In genomic region chr9:34956648-34957047, GRCh38 we compare ENCODE assay signal across 23 cellular contexts. TPM values are rescaled to one million over a fixed set of nuclear protein-coding genes. Genes with fewer than 3 reads are reported as not detected.
A peak's percentile ranks its signal among the peaks of the same experiment; 100 is the strongest.
DNase-seq lines count a peak whose midpoint lies in the region; ATAC-seq and TF ChIP-seq lines count a peak whose summit lies in the region.
"Had no signal": no experiment of that assay in that cellular context is flagged by ENCODE, and none has a peak within 500 bp of the region (broad histone marks: within the 10 kb centered on the region; RNA-seq: fewer than 3 reads in every experiment).

No MANE protein-coding gene starts in this region.

- H4K20me1 ChIP-seq in Karpas-422 (ENCODE audit: insufficient read depth, low read depth, low read length): no peaks in the 10 kb centered on the region

- no peaks in the 10 kb centered on the region for H3K79me2 ChIP-seq in Karpas-422 (ENCODE audit: low read length)

- peaks cover 28% of the 10 kb centered on the region for H3K27me3 Mint-ChIP-seq in activated naive CD4-positive, alpha-beta T cell treated with anti-CD3 and anti-CD28 coated beads, Interleukin-2, amount 50 U/mL, for 24 hours
- H3K27me3 Mint-ChIP-seq in activated naive CD4-positive, alpha-beta T cell treated with anti-CD3 and anti-CD28 coated beads for 36 hours (ENCODE audit: low read depth): peaks cover 41% of the 10 kb centered on the region

- H2AFZ ChIP-seq in Karpas-422 (ENCODE audit: low read length): no peak overlapping the region

- no peak for TF ChIP-seq POLR2A in testis (IDR thresholded peaks at IDR 0.05)

- no peaks in the 10 kb centered on the region for H3K36me3 Mint-ChIP-seq in activated naive CD4-positive, alpha-beta T cell treated with anti-CD3 and anti-CD28 coated beads, Interleukin-2, amount 50 U/mL, for 24 hours
- H3K36me3 Mint-ChIP-seq in activated naive CD4-positive, alpha-beta T cell treated with anti-CD3 and anti-CD28 coated beads for 36 hours (ENCODE audit: low read depth): no peaks in the 10 kb centered on the region
- H3K36me3 Mint-ChIP-seq: activated CD8-positive, alpha-beta memory T cell treated with anti-CD3 and anti-CD28 coated beads, Interleukin-2, amount 10 ng/mL, durations not matched to agents 7 days and 5 days; CD14-positive monocyte had no signal

- DNase-seq in activated naive CD4-positive, alpha-beta T cell treated with anti-CD3 and anti-CD28 coated beads for 36 hours: no peak
- DNase-seq in NOMO-1 treated with dmso at 0.1 percent for 144 hours (lab: John Stamatoyannopoulos, UW; ENCODE audit: unreplicated experiment) (peak; percentile 13), testis (no peak), amygdala (lab: John Stamatoyannopoulos, UW) (no peak), Karpas-422 (no peak)
- DNase-seq: activated CD8-positive, alpha-beta memory T cell treated with anti-CD3 and anti-CD28 coated beads, Interleukin-2, amount 10 ng/mL, durations not matched to agents 7 days and 5 days; activated gamma-delta T cell; body of pancreas; gastrocnemius medialis; GOT3; left colon; NCI-H187 treated with DMSO at 0.1 percent for 48 hours; NCI-H446; Right ventricle myocardium superior; stimulated activated naive CD4-positive, alpha-beta T cell treated with Interleukin-2 at 50 U/mL for 16 hours had no signal

- H3K27me3 ChIP-seq in testis (no peaks in the 10 kb centered on the region), Karpas-422 (ENCODE audit: low read length) (no peaks in the 10 kb centered on the region)
- H3K27me3 ChIP-seq: body of pancreas had no signal

- peak overlapping the region; percentile 27 for H3K4me3 Mint-ChIP-seq in activated naive CD4-positive, alpha-beta T cell treated with anti-CD3 and anti-CD28 coated beads, Interleukin-2, amount 50 U/mL, for 24 hours
- H3K4me3 Mint-ChIP-seq in activated naive CD4-positive, alpha-beta T cell treated with anti-CD3 and anti-CD28 coated beads for 36 hours: no peak overlapping the region
- H3K4me3 Mint-ChIP-seq: activated CD8-positive, alpha-beta memory T cell treated with anti-CD3 and anti-CD28 coated beads, Interleukin-2, amount 10 ng/mL, durations not matched to agents 7 days and 5 days had no signal

- H3K9me2 ChIP-seq in Karpas-422 (replicated peaks; ENCODE audit: insufficient read depth, low read length): no peaks in the 10 kb centered on the region

- H3K4me1 Mint-ChIP-seq in activated naive CD4-positive, alpha-beta T cell treated with anti-CD3 and anti-CD28 coated beads, Interleukin-2, amount 50 U/mL, for 24 hours: peaks cover 10% of the 10 kb centered on the region
- peaks cover 12% of the 10 kb centered on the region for H3K4me1 Mint-ChIP-seq in activated naive CD4-positive, alpha-beta T cell treated with anti-CD3 and anti-CD28 coated beads for 36 hours (ENCODE audit: low read depth)

- peak overlapping the region; percentile 50 to 79 for H3K27ac ChIP-seq in testis
- H3K27ac ChIP-seq in Karpas-422 (ENCODE audit: low read length): no peak overlapping the region
- H3K27ac ChIP-seq: body of pancreas, gastrocnemius medialis, neutrophil had no signal

- H3K9ac ChIP-seq in Karpas-422 (ENCODE audit: low read length): no peak overlapping the region

- H3K9me3 ChIP-seq in testis (no peaks in the 10 kb centered on the region), Karpas-422 (ENCODE audit: low read length) (no peaks in the 10 kb centered on the region)
- H3K9me3 ChIP-seq: body of pancreas, gastrocnemius medialis, neutrophil had no signal

- H3K4me1 ChIP-seq in testis (peaks cover 20% of the 10 kb centered on the region), Karpas-422 (ENCODE audit: low read length) (peaks cover 3% of the 10 kb centered on the region)
- H3K4me1 ChIP-seq: gastrocnemius medialis had no signal

- WGBS in testis, 2 donors: 66 to 83% methylated on average over 4 of the region's 4 CpGs

- intact Hi-C loops in activated naive CD4-positive, alpha-beta T cell treated with anti-CD3 and anti-CD28 coated beads for 36 hours (cut with micrococcal nuclease): no loop called here
- intact Hi-C loops in testis (cut with DNase I; ENCODE audit: low total_unique reads): no loop called here

- H3K4me3 ChIP-seq in testis (no peak overlapping the region), Karpas-422 (ENCODE audit: low read length) (no peak overlapping the region)
- H3K4me3 ChIP-seq: body of pancreas had no signal

- H3K4me2 ChIP-seq in Karpas-422 (ENCODE audit: low read depth, low read length, poor library complexity, severe bottlenecking): no peak overlapping the region

- no peak overlapping the region for H3K27ac Mint-ChIP-seq in activated naive CD4-positive, alpha-beta T cell treated with anti-CD3 and anti-CD28 coated beads, Interleukin-2, amount 50 U/mL, for 24 hours
- no peak overlapping the region for H3K27ac Mint-ChIP-seq in activated naive CD4-positive, alpha-beta T cell treated with anti-CD3 and anti-CD28 coated beads for 36 hours
- H3K27ac Mint-ChIP-seq: activated CD8-positive, alpha-beta memory T cell treated with anti-CD3 and anti-CD28 coated beads, Interleukin-2, amount 10 ng/mL, durations not matched to agents 7 days and 5 days; dendritic cell treated with granulocyte-macrophage colony-stimulating factor and Interleukin-4, amounts not matched to agents 40 ng/mL and 50 ng/mL, for 4 days had no signal

- ATAC-seq in HG02610 (IDR thresholded peaks at IDR 0.05; ENCODE audit: unreplicated experiment) (peak; percentile 40), HG03039 (IDR thresholded peaks at IDR 0.05; ENCODE audit: unreplicated experiment) (no peak)
- ATAC-seq: activated CD8-positive, alpha-beta memory T cell treated with anti-CD3 and anti-CD28 coated beads, Interleukin-2, amount 10 ng/mL, durations not matched to agents 7 days and 5 days; body of pancreas; gastrocnemius medialis; left colon had no signal

- TF ChIP-seq CTCF in testis (IDR thresholded peaks at IDR 0.05): no peak

- no peaks in the 10 kb centered on the region for H3K36me3 ChIP-seq in testis (ENCODE audit: low read depth, missing control alignments)
- no peaks in the 10 kb centered on the region for H3K36me3 ChIP-seq in Karpas-422 (ENCODE audit: insufficient read depth, low read length)
- H3K36me3 ChIP-seq: gastrocnemius medialis, neutrophil had no signal

- no peaks in the 10 kb centered on the region for H3K9me3 Mint-ChIP-seq in activated naive CD4-positive, alpha-beta T cell treated with anti-CD3 and anti-CD28 coated beads, Interleukin-2, amount 50 U/mL, for 24 hours
- H3K9me3 Mint-ChIP-seq in activated naive CD4-positive, alpha-beta T cell treated with anti-CD3 and anti-CD28 coated beads for 36 hours: no peaks in the 10 kb centered on the region
- H3K9me3 Mint-ChIP-seq: dendritic cell treated with granulocyte-macrophage colony-stimulating factor and Interleukin-4, amounts not matched to agents 40 ng/mL and 50 ng/mL, for 4 days had no signal

- CTCF ChIA-PET in activated naive CD4-positive, alpha-beta T cell treated with anti-CD3 and anti-CD28 coated beads for 36 hours (lab: Charles Lee): no interaction called here

RNA-seq across cellular contexts. Expression of gene PHF24, which starts 1.4 kb away (rescaled TPM):
- total RNA-seq in activated naive CD4-positive, alpha-beta T cell treated with anti-CD3 and anti-CD28 coated beads for 36 hours: not detected
- total RNA-seq in testis: 100 to 1,000 TPM in 1 of 2 donors, 10 to 100 TPM in 1; 93.3 to 132 TPM
- 44.8 TPM for polyA plus RNA-seq in testis (ENCODE audit: insufficient read depth, low read depth, low replicate concordance)
- total RNA-seq in Karpas-422 (2014; rRNA removed; shearing (Covaris generic); ENCODE audit: low replicate concordance): not detected in 2 replicates
- total RNA-seq: activated CD8-positive, alpha-beta memory T cell treated with anti-CD3 and anti-CD28 coated beads, Interleukin-2, amount 10 ng/mL, durations not matched to agents 7 days and 5 days; M059J; T-helper 1 cell treated with Interleukin-12 subunit alpha and Interleukin-12 subunit beta and Interleukin-4 antibody, amounts not matched to agents 30 ng/mL and 1 ng/mL, for 36 hours had no signal

RNA-seq across cellular contexts. Expression of gene DNAJB5, which starts 32.9 kb away (rescaled TPM):
- total RNA-seq in activated naive CD4-positive, alpha-beta T cell treated with anti-CD3 and anti-CD28 coated beads for 36 hours: 10 to 100 TPM; 11.4 to 12.0 TPM
- total RNA-seq in testis: 10 to 100 TPM; 44.0 to 49.9 TPM
- polyA plus RNA-seq in testis (ENCODE audit: insufficient read depth, low read depth, low replicate concordance): 47.7 TPM
- 2.7 and 6.8 TPM in 2 replicates for total RNA-seq in Karpas-422 (2014; rRNA removed; shearing (Covaris generic); ENCODE audit: low replicate concordance)

Comparison
In these comparisons a context has a peak if more than half of its experiments do, and no peak if none do; other contexts are left out.
1. RNA of gene PHF24, which starts 1.4 kb away (total RNA-seq): 93.3 to 132 TPM in testis; not detected in activated naive CD4-positive, alpha-beta T cell treated with anti-CD3 and anti-CD28 coated beads for 36 hours and not detected in Karpas-422; every median in the first group is over 10 times any median in the second.